ENCODE assay signal across 1 cellular context in genomic region chr20:59010321-59010994, GRCh38.
TF ChIP-seq lines count a peak whose summit lies in the region.

No MANE protein-coding gene starts in this region.

TF ChIP-seq in HepG2, 621 proteins besides CTCF, POLR2A, EP300 and RAD21 (continues in another document):
- TF ChIP-seq ZNF879 (CRISPR knock-in tag; IDR thresholded peaks at IDR 0.05) (no peak), CEBPB (IDR thresholded peaks at IDR 0.05; ENCODE audit: borderline replicate concordance, low read depth, low read length) (peak; percentile 22; the same call in 1 of the 2 replicates), MTA1 (CRISPR knock-in tag; IDR thresholded peaks at IDR 0.05; ENCODE audit: borderline replicate concordance) (0 out of 2 replicates have a peak, but pooled peaks have one; percentile 5), ZSCAN29 (CRISPR knock-in tag; conservative IDR thresholded peaks at IDR 0.05) (no peak), ZNF225 (CRISPR knock-in tag; IDR thresholded peaks at IDR 0.05) (no peak), ZNF816 (CRISPR knock-in tag; IDR thresholded peaks at IDR 0.05; ENCODE audit: borderline replicate concordance) (no peak), ZGPAT (CRISPR knock-in tag; IDR thresholded peaks at IDR 0.05) (peak; percentile 79; the same call in 1 of the 2 replicates), NRL (CRISPR knock-in tag; IDR thresholded peaks at IDR 0.05; ENCODE audit: borderline replicate concordance) (no peak), ZKSCAN5 (CRISPR knock-in tag; IDR thresholded peaks at IDR 0.05) (no peak), ZBTB3 (CRISPR knock-in tag; IDR thresholded peaks at IDR 0.05; ENCODE audit: borderline replicate concordance, low read depth) (no peak), ZBTB20 (CRISPR knock-in tag; IDR thresholded peaks at IDR 0.05; ENCODE audit: borderline replicate concordance, low read depth) (no peak), KDM1A (CRISPR knock-in tag; IDR thresholded peaks at IDR 0.05) (peak; percentile 98), BCL6 (CRISPR knock-in tag; IDR thresholded peaks at IDR 0.05) (0 out of 2 replicates have a peak, but pooled peaks have one; percentile 2), SRF (IDR thresholded peaks at IDR 0.05; ENCODE audit: low read depth, low read length) (no peak), SIN3A (IDR thresholded peaks at IDR 0.05; ENCODE audit: borderline replicate concordance, low read depth, low read length) (no peak), ATF3 (CRISPR knock-in tag; IDR thresholded peaks at IDR 0.05) (no peak), PRPF4 (IDR thresholded peaks at IDR 0.05; ENCODE audit: low read depth, low read length, poor library complexity, severe bottlenecking) (no peak), CC2D1A (CRISPR knock-in tag; IDR thresholded peaks at IDR 0.05) (0 out of 2 replicates have a peak, but pooled peaks have one; percentile 35), KAT7 (CRISPR knock-in tag; IDR thresholded peaks at IDR 0.05; ENCODE audit: borderline replicate concordance) (no peak), GLI4 (CRISPR knock-in tag; IDR thresholded peaks at IDR 0.05; ENCODE audit: borderline replicate concordance) (no peak), HDAC2 (CRISPR knock-in tag; IDR thresholded peaks at IDR 0.05) (no peak), MEF2D (CRISPR knock-in tag; IDR thresholded peaks at IDR 0.05) (no peak), ZSCAN31 (CRISPR knock-in tag; IDR thresholded peaks at IDR 0.05; ENCODE audit: low read depth) (0 out of 2 replicates have a peak, but pooled peaks have one; percentile 77), ZIK1 (CRISPR knock-in tag; IDR thresholded peaks at IDR 0.05; ENCODE audit: borderline replicate concordance, low read depth) (0 out of 2 replicates have a peak, but pooled peaks have one; percentile 4), ZNF350 (CRISPR knock-in tag; IDR thresholded peaks at IDR 0.05; ENCODE audit: borderline replicate concordance, low read depth) (0 out of 2 replicates have a peak, but pooled peaks have one; percentile 12), RAD51 (IDR thresholded peaks at IDR 0.05; ENCODE audit: borderline replicate concordance) (no peak), CREB3 (CRISPR knock-in tag; IDR thresholded peaks at IDR 0.05) (no peak), ZFP62 (CRISPR knock-in tag; IDR thresholded peaks at IDR 0.05) (no peak), ZNF609 (CRISPR knock-in tag; IDR thresholded peaks at IDR 0.05; ENCODE audit: borderline replicate concordance) (peak; percentile 64; the same call in 1 of the 2 replicates), RCOR2 (CRISPR knock-in tag; IDR thresholded peaks at IDR 0.05) (peak; percentile 95), DPF2 (CRISPR knock-in tag; IDR thresholded peaks at IDR 0.05; ENCODE audit: borderline replicate concordance, low read depth) (no peak; the same call in 1 of the 2 replicates), KDM3A (CRISPR knock-in tag; IDR thresholded peaks at IDR 0.05; ENCODE audit: low read depth) (no peak), KLF11 (CRISPR knock-in tag; IDR thresholded peaks at IDR 0.05) (no peak), ZNF547 (CRISPR knock-in tag; IDR thresholded peaks at IDR 0.05) (peak; percentile 32; the same call in 1 of the 2 replicates), MAX (IDR thresholded peaks at IDR 0.05) (peak; percentile 80; the same call in 1 of the 2 replicates), HDAC6 (IDR thresholded peaks at IDR 0.05; ENCODE audit: low read depth, low read length) (no peak), PATZ1 (CRISPR knock-in tag; IDR thresholded peaks at IDR 0.05) (peak; percentile 32; the same call in 1 of the 2 replicates), ZZZ3 (CRISPR knock-in tag; IDR thresholded peaks at IDR 0.05; ENCODE audit: borderline replicate concordance) (no peak)
- TF ChIP-seq, protein P1, sequence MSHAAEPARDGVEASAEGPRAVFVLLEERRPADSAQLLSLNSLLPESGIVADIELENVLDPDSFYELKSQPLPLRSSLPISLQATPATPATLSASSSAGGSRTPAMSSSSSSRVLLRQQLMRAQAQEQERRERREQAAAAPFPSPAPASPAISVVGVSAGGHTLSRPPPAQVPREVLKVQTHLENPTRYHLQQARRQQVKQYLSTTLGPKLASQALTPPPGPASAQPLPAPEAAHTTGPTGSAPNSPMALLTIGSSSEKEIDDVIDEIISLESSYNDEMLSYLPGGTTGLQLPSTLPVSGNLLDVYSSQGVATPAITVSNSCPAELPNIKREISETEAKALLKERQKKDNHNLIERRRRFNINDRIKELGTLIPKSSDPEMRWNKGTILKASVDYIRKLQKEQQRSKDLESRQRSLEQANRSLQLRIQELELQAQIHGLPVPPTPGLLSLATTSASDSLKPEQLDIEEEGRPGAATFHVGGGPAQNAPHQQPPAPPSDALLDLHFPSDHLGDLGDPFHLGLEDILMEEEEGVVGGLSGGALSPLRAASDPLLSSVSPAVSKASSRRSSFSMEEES (CRISPR knock-in tag; IDR thresholded peaks at IDR 0.05): peak; percentile 94
- TF ChIP-seq, protein P2, sequence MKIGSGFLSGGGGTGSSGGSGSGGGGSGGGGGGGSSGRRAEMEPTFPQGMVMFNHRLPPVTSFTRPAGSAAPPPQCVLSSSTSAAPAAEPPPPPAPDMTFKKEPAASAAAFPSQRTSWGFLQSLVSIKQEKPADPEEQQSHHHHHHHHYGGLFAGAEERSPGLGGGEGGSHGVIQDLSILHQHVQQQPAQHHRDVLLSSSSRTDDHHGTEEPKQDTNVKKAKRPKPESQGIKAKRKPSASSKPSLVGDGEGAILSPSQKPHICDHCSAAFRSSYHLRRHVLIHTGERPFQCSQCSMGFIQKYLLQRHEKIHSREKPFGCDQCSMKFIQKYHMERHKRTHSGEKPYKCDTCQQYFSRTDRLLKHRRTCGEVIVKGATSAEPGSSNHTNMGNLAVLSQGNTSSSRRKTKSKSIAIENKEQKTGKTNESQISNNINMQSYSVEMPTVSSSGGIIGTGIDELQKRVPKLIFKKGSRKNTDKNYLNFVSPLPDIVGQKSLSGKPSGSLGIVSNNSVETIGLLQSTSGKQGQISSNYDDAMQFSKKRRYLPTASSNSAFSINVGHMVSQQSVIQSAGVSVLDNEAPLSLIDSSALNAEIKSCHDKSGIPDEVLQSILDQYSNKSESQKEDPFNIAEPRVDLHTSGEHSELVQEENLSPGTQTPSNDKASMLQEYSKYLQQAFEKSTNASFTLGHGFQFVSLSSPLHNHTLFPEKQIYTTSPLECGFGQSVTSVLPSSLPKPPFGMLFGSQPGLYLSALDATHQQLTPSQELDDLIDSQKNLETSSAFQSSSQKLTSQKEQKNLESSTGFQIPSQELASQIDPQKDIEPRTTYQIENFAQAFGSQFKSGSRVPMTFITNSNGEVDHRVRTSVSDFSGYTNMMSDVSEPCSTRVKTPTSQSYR (CRISPR knock-in tag; IDR thresholded peaks at IDR 0.05; ENCODE audit: borderline replicate concordance): peak; percentile 85
- TF ChIP-seq, protein P3, sequence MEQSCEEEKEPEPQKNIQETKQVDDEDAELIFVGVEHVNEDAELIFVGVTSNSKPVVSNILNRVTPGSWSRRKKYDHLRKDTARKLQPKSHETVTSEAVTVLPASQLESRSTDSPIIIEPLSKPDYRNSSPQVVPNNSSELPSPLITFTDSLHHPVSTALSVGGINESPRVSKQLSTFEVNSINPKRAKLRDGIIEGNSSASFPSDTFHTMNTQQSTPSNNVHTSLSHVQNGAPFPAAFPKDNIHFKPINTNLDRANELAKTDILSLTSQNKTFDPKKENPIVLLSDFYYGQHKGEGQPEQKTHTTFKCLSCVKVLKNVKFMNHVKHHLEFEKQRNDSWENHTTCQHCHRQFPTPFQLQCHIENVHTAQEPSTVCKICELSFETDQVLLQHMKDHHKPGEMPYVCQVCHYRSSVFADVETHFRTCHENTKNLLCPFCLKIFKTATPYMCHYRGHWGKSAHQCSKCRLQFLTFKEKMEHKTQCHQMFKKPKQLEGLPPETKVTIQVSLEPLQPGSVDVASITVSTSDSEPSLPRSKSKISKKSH (CRISPR knock-in tag; IDR thresholded peaks at IDR 0.05; ENCODE audit: borderline replicate concordance): no peak
- TF ChIP-seq, protein P4, sequence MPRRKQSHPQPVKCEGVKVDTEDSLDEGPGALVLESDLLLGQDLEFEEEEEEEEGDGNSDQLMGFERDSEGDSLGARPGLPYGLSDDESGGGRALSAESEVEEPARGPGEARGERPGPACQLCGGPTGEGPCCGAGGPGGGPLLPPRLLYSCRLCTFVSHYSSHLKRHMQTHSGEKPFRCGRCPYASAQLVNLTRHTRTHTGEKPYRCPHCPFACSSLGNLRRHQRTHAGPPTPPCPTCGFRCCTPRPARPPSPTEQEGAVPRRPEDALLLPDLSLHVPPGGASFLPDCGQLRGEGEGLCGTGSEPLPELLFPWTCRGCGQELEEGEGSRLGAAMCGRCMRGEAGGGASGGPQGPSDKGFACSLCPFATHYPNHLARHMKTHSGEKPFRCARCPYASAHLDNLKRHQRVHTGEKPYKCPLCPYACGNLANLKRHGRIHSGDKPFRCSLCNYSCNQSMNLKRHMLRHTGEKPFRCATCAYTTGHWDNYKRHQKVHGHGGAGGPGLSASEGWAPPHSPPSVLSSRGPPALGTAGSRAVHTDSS (CRISPR knock-in tag; conservative IDR thresholded peaks at IDR 0.05): no peak
- TF ChIP-seq, protein P5, sequence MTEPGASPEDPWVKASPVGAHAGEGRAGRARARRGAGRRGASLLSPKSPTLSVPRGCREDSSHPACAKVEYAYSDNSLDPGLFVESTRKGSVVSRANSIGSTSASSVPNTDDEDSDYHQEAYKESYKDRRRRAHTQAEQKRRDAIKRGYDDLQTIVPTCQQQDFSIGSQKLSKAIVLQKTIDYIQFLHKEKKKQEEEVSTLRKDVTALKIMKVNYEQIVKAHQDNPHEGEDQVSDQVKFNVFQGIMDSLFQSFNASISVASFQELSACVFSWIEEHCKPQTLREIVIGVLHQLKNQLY (CRISPR knock-in tag; IDR thresholded peaks at IDR 0.05): peak; percentile 83; the same call in 1 of the 2 replicates
